ENCODE assay signal across 8 cellular contexts in genomic region chr12:48716493-48717251, GRCh38. TPM values are rescaled to one million over a fixed set of nuclear protein-coding genes. Genes with fewer than 3 reads are reported as not detected.
A peak's percentile ranks its signal among the peaks of the same experiment; 100 is the strongest.
DNase-seq lines count a peak whose midpoint lies in the region; ATAC-seq and TF ChIP-seq lines count a peak whose summit lies in the region.

Gene CCNT1 (minus strand): TSS chr12:48716707. CDS start chr12:48716675, 32 bp downstream.

- peak within 1 kb of the TSS; percentile 100 for H3K27ac Mint-ChIP-seq in T-helper 17 cell
- peak within 1 kb of the TSS; percentile 99 for H3K27ac Mint-ChIP-seq in progenitor cell of endocrine pancreas

- H3K9me3 Mint-ChIP-seq in progenitor cell of endocrine pancreas (ENCODE audit: low read depth), result peaks cover 11% of the 10 kb centered on the region

- H3K36me3 Mint-ChIP-seq in T-helper 17 cell (ENCODE audit: low read depth) (no peaks in the 10 kb centered on the region), progenitor cell of endocrine pancreas (ENCODE audit: insufficient read depth) (peaks cover 6% of the 10 kb centered on the region)

- intact Hi-C loops in left cardiac atrium (cut with DNase I), result no loop called here

- peak; percentile 97 for ATAC-seq in GM18498 (IDR thresholded peaks at IDR 0.05; ENCODE audit: unreplicated experiment)
- peak; percentile 95 for ATAC-seq in HG02938 (IDR thresholded peaks at IDR 0.05; ENCODE audit: unreplicated experiment)
- peak; percentile 89 for ATAC-seq in T-helper 17 cell
- peak; percentile 97 to 99 for ATAC-seq in left cardiac atrium

- H3K4me3 Mint-ChIP-seq in T-helper 17 cell, result peak within 1 kb of the TSS; percentile 85
- peak within 1 kb of the TSS; percentile 89 for H3K4me3 Mint-ChIP-seq in progenitor cell of endocrine pancreas (ENCODE audit: low read depth)

- H3K4me1 Mint-ChIP-seq in T-helper 17 cell (peaks cover 28% of the 10 kb centered on the region), progenitor cell of endocrine pancreas (ENCODE audit: low read depth) (peaks cover 17% of the 10 kb centered on the region)

- no peaks in the 10 kb centered on the region for H3K27me3 Mint-ChIP-seq in T-helper 17 cell
- H3K27me3 Mint-ChIP-seq in progenitor cell of endocrine pancreas, result no peaks in the 10 kb centered on the region

- H3K9me3 ChIP-seq in T-helper 17 cell (ENCODE audit: control insufficient read depth, low read length, poor library complexity, severe bottlenecking), result no peaks in the 10 kb centered on the region

- peak; percentile 97 for DNase-seq in NCI-H1694 treated with DMSO at 0.1 percent for 48 hours (lab: John Stamatoyannopoulos, UW)
- peak; percentile 92 to 97 (median 96) for DNase-seq in T-helper 17 cell
- peak; percentile 79 to 99 (median 96) for DNase-seq in amygdala (lab: John Stamatoyannopoulos, UW)
- peak; percentile 99 for DNase-seq in left cardiac atrium
- peak; percentile 95 for DNase-seq in progenitor cell of endocrine pancreas (ENCODE audit: low spot score, unreplicated experiment)
- peak; percentile 99 for DNase-seq in ureter (ENCODE audit: low spot score)

- peak; percentile 32 for TF ChIP-seq CTCF in progenitor cell of endocrine pancreas (IDR thresholded peaks at IDR 0.05; ENCODE audit: unreplicated experiment)

RNA-seq across cellular contexts. Expression of gene CCNT1, which starts in this region (rescaled TPM):
- total RNA-seq in T-helper 17 cell, result 100 to 1,000 TPM in 1 of 2 donors, 10 to 100 TPM in 1; 87.5 to 117 TPM
- 10 to 100 TPM; 21.2 to 21.7 TPM for total RNA-seq in left cardiac atrium
- 43.8 and 48.8 TPM in 2 replicates for total RNA-seq in progenitor cell of endocrine pancreas
- total RNA-seq in ureter, result 44.3 TPM

Comparison
In these comparisons a context has a peak if more than half of its experiments do, and no peak if none do; other contexts are left out.
1. Peak in every context shown above with its lines: DNase-seq and ATAC-seq.